Comparison of ENCODE assay signal across 14 cellular contexts in the genomic region with DNA sequence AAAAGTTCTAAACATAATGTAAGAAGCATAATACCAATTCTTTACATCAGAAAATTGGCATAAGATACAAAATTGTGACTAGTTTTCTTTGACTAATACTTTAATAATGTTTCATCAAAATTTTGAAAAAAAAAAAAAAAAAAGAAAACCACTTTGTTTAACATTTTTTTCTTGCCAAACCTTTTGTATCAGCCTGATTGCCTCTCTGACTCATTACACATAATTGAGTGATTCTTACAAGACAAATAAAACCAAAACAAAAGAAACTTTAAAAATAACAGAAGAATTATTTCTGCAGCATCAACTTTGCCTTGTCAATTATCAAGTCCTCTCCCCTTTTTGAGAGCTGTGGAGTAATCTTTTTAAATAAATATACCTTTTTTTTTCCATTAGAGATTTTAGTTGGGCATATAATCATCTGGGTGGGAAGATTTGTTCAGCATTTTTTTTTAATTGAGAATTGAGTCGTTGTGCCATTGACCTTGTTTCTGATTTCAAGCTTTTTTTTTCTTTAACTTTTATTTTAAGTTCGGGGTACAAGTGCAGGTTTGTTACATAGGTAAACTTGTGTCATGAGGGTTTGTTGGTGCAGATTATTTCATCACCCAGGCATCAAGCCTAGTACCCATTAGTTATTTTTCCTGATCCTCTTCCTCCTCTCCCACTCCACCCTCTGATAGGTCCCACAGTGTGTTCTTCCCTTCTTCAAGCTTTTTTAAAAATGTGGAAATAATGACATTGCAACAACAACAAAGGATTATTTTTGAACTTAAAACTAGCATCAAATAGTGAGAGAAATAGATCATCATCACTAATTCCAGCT. TPM values are rescaled to one million over a fixed set of nuclear protein-coding genes. Genes with fewer than 3 reads are reported as not detected.
A peak's percentile ranks its signal among the peaks of the same experiment; 100 is the strongest.
DNase-seq lines count a peak whose midpoint lies in the region; ATAC-seq, FAIRE-seq and TF ChIP-seq lines count a peak whose summit lies in the region.
"Had no signal": no experiment of that assay in that cellular context is flagged by ENCODE, and none has a peak within 500 bp of the region (broad histone marks: within the 10 kb centered on the region; RNA-seq: fewer than 3 reads in every experiment).

No MANE protein-coding gene starts in this region.

- H3K9ac ChIP-seq in HUES64 (ENCODE audit: low read depth, low read length) = peak overlapping the region; percentile 35; the same call in 1 of the 2 replicates
- H3K9ac ChIP-seq in H1 (replicated peaks in 1 of 4; ENCODE audit: extremely low read depth in 1 of 4, low read depth in 3 of 4, low read length in 3 of 4) = peak overlapping the region in 1 of 4 experiments; percentile 15; a peak in 1 of 7 replicates

- TF ChIP-seq EP300 in H1 (IDR thresholded peaks at IDR 0.05; ENCODE audit: borderline replicate concordance in 1 of 2, low read depth in 2 of 2, low read length in 2 of 2) = no peak

- ATAC-seq in activated naive CD8-positive, alpha-beta T cell treated with anti-CD3 and anti-CD28 coated beads, Interleukin-2, amount 50 U/mL, for 24 hours = no peak
- ATAC-seq in pancreas = no peak
- ATAC-seq: left colon had no signal

- H3K4me1 Mint-ChIP-seq in activated naive CD8-positive, alpha-beta T cell treated with anti-CD3 and anti-CD28 coated beads, Interleukin-2, amount 50 U/mL, for 24 hours = no peaks in the 10 kb centered on the region
- H3K4me1 Mint-ChIP-seq: CD14-positive monocyte had no signal

- TF ChIP-seq CTCF in AG10803 (conservative IDR thresholded peaks at IDR 0.05; ENCODE audit: low read length) (no peak), H1 (IDR thresholded peaks at IDR 0.05; ENCODE audit: control extremely low read depth in 1 of 3, insufficient read depth in 1 of 3, low read depth in 1 of 3, low read length in 3 of 3) (no peak), pancreas (IDR thresholded peaks at IDR 0.05) (no peak)

- no peak overlapping the region for H2BK20ac ChIP-seq in H1 (ENCODE audit: low read length)

- no peaks in the 10 kb centered on the region for H4K20me1 ChIP-seq in H1 (replicated peaks in 1 of 2; ENCODE audit: control insufficient read depth in 1 of 2, insufficient read depth in 2 of 2, low read length in 2 of 2)

- no peak overlapping the region for H3K14ac ChIP-seq in H1 (ENCODE audit: insufficient read length)

- H3K18ac ChIP-seq in H1 (ENCODE audit: extremely low read depth, low read length) = no peak overlapping the region

- H4K91ac ChIP-seq in H1 (replicated peaks; ENCODE audit: insufficient read length, low read length) = no peak overlapping the region

- no peak overlapping the region for H3K27ac Mint-ChIP-seq in activated naive CD8-positive, alpha-beta T cell treated with anti-CD3 and anti-CD28 coated beads, Interleukin-2, amount 50 U/mL, for 24 hours
- H3K27ac Mint-ChIP-seq: CD14-positive monocyte had no signal

- CTCF ChIA-PET in H1 (lab: Charles Lee; ENCODE audit: partially characterized antibody) = interaction anchor here (0.6 to 1.2 kb wide), 3 partner anchors 11 to 176 kb away, joined by 3 to 5 read pairs (median 3); no protein-coding TSS in a partner anchor

- no peak overlapping the region for H2BK120ac ChIP-seq in H1 (replicated peaks; ENCODE audit: low read depth, low read length)

- POLR2A ChIA-PET in H1 (lab: Charles Lee; ENCODE audit: partially characterized antibody) = interaction anchor here (0.7 to 2.5 kb wide), 6 partner anchors 8 to 786 kb away, joined by 3 to 9 read pairs (median 4); no protein-coding TSS in a partner anchor

- no peaks in the 10 kb centered on the region for H3K79me1 ChIP-seq in H1 (ENCODE audit: low read depth, low read length)

- no peak for TF ChIP-seq RAD21 in H1 (IDR thresholded peaks at IDR 0.05 in 1 of 2, conservative IDR thresholded peaks at IDR 0.05 in 1 of 2; ENCODE audit: low read depth in 2 of 2, low read length in 2 of 2)

- FAIRE-seq in H1 (lab: Jason Lieb, UNC) (peak; percentile 68), pancreas (lab: Jason Lieb, UNC) (no peak)

- H3K9me3 ChIP-seq in HUES64 (ENCODE audit: insufficient read depth, low read depth, low read length) (peaks cover 9% of the 10 kb centered on the region), H1 (ENCODE audit: insufficient read depth in 2 of 2, low read depth in 1 of 2, low read length in 1 of 2) (peaks cover 3 to 7% of the 10 kb centered on the region in 2 experiments; a peak in 2 of 4 replicates), mesodermal cell (ENCODE audit: control insufficient read depth, low read length) (no peaks in the 10 kb centered on the region), pancreas (no peaks in the 10 kb centered on the region)

- no peak overlapping the region for H4K8ac ChIP-seq in H1 (ENCODE audit: extremely low read depth, insufficient read depth, low read length)

- H4K5ac ChIP-seq in H1 (ENCODE audit: insufficient read length, low read depth, low read length) = no peak overlapping the region

- no peak overlapping the region for H2BK15ac ChIP-seq in H1 (ENCODE audit: low read length)

- 0 out of 2 replicates have a peak overlapping the region, but pooled peaks have one; percentile 71 for H2BK5ac ChIP-seq in H1 (ENCODE audit: low read depth, low read length)

- no peak overlapping the region for H3K4ac ChIP-seq in H1 (replicated peaks; ENCODE audit: insufficient read length, low read depth, low read length)

- H3K4me3 ChIP-seq in AG10803 (ENCODE audit: low read length) (no peak overlapping the region), HUES64 (ENCODE audit: low read length) (peak overlapping the region; percentile 26; the same call in 1 of the 2 replicates), H1 (ENCODE audit: extremely low read depth in 1 of 4, insufficient read depth in 2 of 4, low read depth in 3 of 4, low read length in 4 of 4) (no peak overlapping the region; a peak in 1 of 8 replicates), mesodermal cell (ENCODE audit: extremely low read depth, insufficient read depth, low read length, poor library complexity, severe bottlenecking) (no peak overlapping the region), pancreas (no peak overlapping the region)
- H3K4me3 ChIP-seq: cardiac muscle cell, esophagus muscularis mucosa, SJCRH30 had no signal

- no peak overlapping the region for H2BK12ac ChIP-seq in H1 (ENCODE audit: low read depth, low read length)

- DNase-seq in AG10803 (ENCODE audit: low read depth) (peak; percentile 69), H1 (ENCODE audit: low read depth in 1 of 2, low spot score in 2 of 2) (no peak), NCI-H146 (lab: John Stamatoyannopoulos, UW) (no peak), retina (no peak), pancreas (no peak)
- no peak for DNase-seq in activated naive CD8-positive, alpha-beta T cell treated with anti-CD3 and anti-CD28 coated beads, Interleukin-2, amount 50 U/mL, for 24 hours
- DNase-seq: left colon, NCI-H1417 had no signal

- H3K4me1 ChIP-seq in HUES64 (ENCODE audit: insufficient read depth, low read length) (peaks cover 20% of the 10 kb centered on the region), H1 (replicated peaks in 1 of 4; ENCODE audit: control insufficient read depth in 3 of 4, insufficient read depth in 4 of 4, low read length in 3 of 4) (no peaks in the 10 kb centered on the region; a peak in 2 of 7 replicates), mesodermal cell (ENCODE audit: control insufficient read depth, insufficient read depth, low read length, poor library complexity, severe bottlenecking) (peaks cover 6% of the 10 kb centered on the region), pancreas (no peaks in the 10 kb centered on the region)
- H3K4me1 ChIP-seq: esophagus muscularis mucosa had no signal

- H2AK5ac ChIP-seq in H1 (ENCODE audit: low read depth, low read length) = no peak overlapping the region

- peaks cover 5% of the 10 kb centered on the region for H3K9me3 Mint-ChIP-seq in activated naive CD8-positive, alpha-beta T cell treated with anti-CD3 and anti-CD28 coated beads, Interleukin-2, amount 50 U/mL, for 24 hours

- H3K27me3 Mint-ChIP-seq in activated naive CD8-positive, alpha-beta T cell treated with anti-CD3 and anti-CD28 coated beads, Interleukin-2, amount 50 U/mL, for 24 hours = peaks cover 16% of the 10 kb centered on the region

- H3K79me2 ChIP-seq in H1 (ENCODE audit: control insufficient read depth in 1 of 2, insufficient read depth in 2 of 2, low read length in 2 of 2) = no peaks in the 10 kb centered on the region

- no peak overlapping the region for H3K56ac ChIP-seq in H1 (replicated peaks; ENCODE audit: insufficient read length, low read depth, low read length)

- intact Hi-C loops in pancreas (cut with DNase I) = no loop called here

- H3K23ac ChIP-seq in H1 (ENCODE audit: insufficient read length) = no peak overlapping the region

- H3K36me3 ChIP-seq in HUES64 (ENCODE audit: insufficient read depth, low read length) (no peaks in the 10 kb centered on the region), H1 (ENCODE audit: control insufficient read depth in 2 of 4, insufficient read depth in 4 of 4, low read length in 3 of 4) (no peaks in the 10 kb centered on the region; a peak in 1 of 8 replicates), mesodermal cell (ENCODE audit: control insufficient read depth, insufficient read depth, low read length) (no peaks in the 10 kb centered on the region), pancreas (no peaks in the 10 kb centered on the region)
- H3K36me3 ChIP-seq: cardiac muscle cell, esophagus muscularis mucosa, SJCRH30 had no signal

- TF ChIP-seq POLR2A in H1 (IDR thresholded peaks at IDR 0.05; ENCODE audit: control extremely low read depth in 1 of 2, low read depth in 2 of 2, low read length in 2 of 2) = no peak

- peak overlapping the region; percentile 59 for H3K27ac ChIP-seq in HUES64 (ENCODE audit: low read depth, low read length)
- H3K27ac ChIP-seq in H1 (ENCODE audit: low read depth, low read length) = no peak overlapping the region; the same call in 1 of the 2 replicates
- peak overlapping the region; percentile 86 for H3K27ac ChIP-seq in mesodermal cell (ENCODE audit: low read depth, low read length, severe bottlenecking)
- no peak overlapping the region for H3K27ac ChIP-seq in pancreas
- H3K27ac ChIP-seq: cardiac muscle cell, esophagus muscularis mucosa, SJCRH30 had no signal

- H3K4me2 ChIP-seq in H1 (ENCODE audit: insufficient read depth in 1 of 2, low read depth in 2 of 2, low read length in 2 of 2) = peak overlapping the region in 1 of 2 experiments; percentile 25; a peak in 2 of 4 replicates

- H2AFZ ChIP-seq in H1 (ENCODE audit: low read length) = no peak overlapping the region

- no peaks in the 10 kb centered on the region for H3K36me3 Mint-ChIP-seq in activated naive CD8-positive, alpha-beta T cell treated with anti-CD3 and anti-CD28 coated beads, Interleukin-2, amount 50 U/mL, for 24 hours (ENCODE audit: low read depth)
- H3K36me3 Mint-ChIP-seq: CD14-positive monocyte had no signal

- H3K27me3 ChIP-seq in HUES64 (ENCODE audit: insufficient read depth, low read length) = no peaks in the 10 kb centered on the region
- no peaks in the 10 kb centered on the region for H3K27me3 ChIP-seq in H1 (replicated peaks in 1 of 4; ENCODE audit: control insufficient read depth in 3 of 4, extremely low read depth in 1 of 4, insufficient read depth in 3 of 4, low read length in 3 of 4)
- no peaks in the 10 kb centered on the region for H3K27me3 ChIP-seq in pancreas
- H3K27me3 ChIP-seq: cardiac muscle cell, SJCRH30 had no signal

- WGBS in HUES64 = 67% methylated on average over 1 of the region's 2 CpGs
- 66% methylated on average over 2 of the region's 2 CpGs; no CpG with 5 or more reads in 1 of the 2 experiments for WGBS in H1 (ENCODE audit: extremely low coverage in 1 of 2, insufficient coverage in 1 of 2, insufficient read length in 1 of 2, insufficient replicate concordance in 2 of 2, low coverage in 1 of 2, low lambda C conversion rate in 2 of 2, missing lambda C conversion rate in 1 of 2), 2 experiments
- WGBS in mesodermal cell (ENCODE audit: insufficient coverage in 2 of 2), 2 experiments = no CpG with 5 or more reads among the region's 2 CpGs
- 30 to 35% methylated on average over 2 of the region's 2 CpGs for WGBS in pancreas, 2 donors

- H3K23me2 ChIP-seq in H1 (ENCODE audit: low read depth, low read length) = no peaks in the 10 kb centered on the region

- no peak overlapping the region for H3K4me3 Mint-ChIP-seq in activated naive CD8-positive, alpha-beta T cell treated with anti-CD3 and anti-CD28 coated beads, Interleukin-2, amount 50 U/mL, for 24 hours
- H3K4me3 Mint-ChIP-seq: CD14-positive monocyte had no signal

RNA-seq across cellular contexts. Expression of gene HMGA2, which starts 45.8 kb away (rescaled TPM):
- 156 TPM for polyA plus RNA-seq in HUES64 (2013, experiment 1 of 2)
- polyA plus RNA-seq in HUES64 (2013, experiment 2 of 2) = 179 TPM
- 103 and 104 TPM in 2 replicates for total RNA-seq in H1 (2021; fragmentation: NEBNext Ultra II Directional; extraction: Animal tissue kit (Norgen Biotek cat#: 25700))
- 46.0 and 50.7 TPM in 2 replicates for polyA plus RNA-seq in H1 (2011; rRNA removed)
- 45.4 TPM for polyA plus RNA-seq in H1 (2011; cell fraction: cytosol; rRNA removed)
- polyA plus RNA-seq in H1 (2011; cell fraction: nucleus; rRNA removed) = 77.0 TPM
- polyA plus RNA-seq in H1 (2012, experiment 1 of 2) = 35.0 to 68.1 TPM (median 44.6 TPM) in 4 replicates
- polyA plus RNA-seq in H1 (2012, experiment 2 of 2) = 13.2 TPM
- 89.7 TPM for polyA plus RNA-seq in H1 (2013, experiment 1 of 2)
- 80.7 TPM for polyA plus RNA-seq in H1 (2013, experiment 2 of 2)
- polyA minus RNA-seq in H1 (2011; rRNA and poly(A)+ RNA removed) = 38.8 and 46.1 TPM in 2 replicates
- 64.0 TPM for polyA minus RNA-seq in H1 (2011; cell fraction: cytosol; rRNA and poly(A)+ RNA removed)
- 103 TPM for polyA minus RNA-seq in H1 (2011; cell fraction: nucleus; rRNA and poly(A)+ RNA removed)
- polyA plus RNA-seq in mesodermal cell (2013, experiment 1 of 2) = 370 TPM
- polyA plus RNA-seq in mesodermal cell (2013, experiment 2 of 2) = 394 TPM
- under 1 TPM; 0.20 to 0.69 (median 0.50) TPM for total RNA-seq in pancreas
- under 1 TPM; 0.27 to 0.33 TPM for polyA plus RNA-seq in pancreas
- polyA plus RNA-seq: CD14-positive monocyte had no signal

Comparison
In these comparisons a context has a peak if more than half of its experiments do, and no peak if none do; other contexts are left out.
1. H3K27ac ChIP-seq: peak in HUES64 (single experiment) and mesodermal cell (single experiment); none in H1 (single experiment) and pancreas (0 of 4).
2. RNA of gene HMGA2, which starts 45.8 kb away (total RNA-seq): 103 to 104 TPM in H1; 0.20 to 0.69 TPM in pancreas; every median in the first group is over 10 times any median in the second.